ENCODE assay signal across 8 cellular contexts in genomic region chr16:67561501-67561823, GRCh38. TPM values are rescaled to one million over a fixed set of nuclear protein-coding genes. Genes with fewer than 3 reads are reported as not detected.
DNase-seq lines count a peak whose midpoint lies in the region; ATAC-seq, FAIRE-seq and TF ChIP-seq lines count a peak whose summit lies in the region.

No MANE protein-coding gene starts in this region.

- H3K4me1 Mint-ChIP-seq in progenitor cell of endocrine pancreas (ENCODE audit: low read depth): peaks cover 17% of the 10 kb centered on the region

- no peak for FAIRE-seq in GM12892 (lab: Jason Lieb, UNC)

- peak overlapping the region; percentile 74 for H3K4me2 ChIP-seq in DOHH2 (ENCODE audit: low read length)

- CTCF ChIA-PET in RWPE1 (lab: Yijun Ruan, JAX): interaction anchor here (0.9 to 2.6 kb wide), 6 partner anchors 14 to 255 kb away, joined by 3 to 15 read pairs (median 8); no protein-coding TSS in a partner anchor

- H3K27ac ChIP-seq in DOHH2 (ENCODE audit: low read depth, low read length) (peak overlapping the region; percentile 96), RWPE1 (peak overlapping the region; percentile 99), esophagus squamous epithelium (peak overlapping the region; percentile 100)

- no peaks in the 10 kb centered on the region for H3K9me3 Mint-ChIP-seq in progenitor cell of endocrine pancreas (ENCODE audit: low read depth)

- DNase-seq in RWPE1 (ENCODE audit: low spot score) (no peak), esophagus squamous epithelium (lab: John Stamatoyannopoulos, UW) (no peak), progenitor cell of endocrine pancreas (ENCODE audit: low spot score, unreplicated experiment) (no peak), GM13976 (ENCODE audit: low spot score) (no peak), GM12892 (ENCODE audit: insufficient read length) (no peak), SKM-1 treated with dmso at 0.1 percent for 144 hours (lab: John Stamatoyannopoulos, UW; ENCODE audit: unreplicated experiment) (no peak)

- no peaks in the 10 kb centered on the region for H3K36me3 Mint-ChIP-seq in progenitor cell of endocrine pancreas (ENCODE audit: insufficient read depth)

- no peak for ATAC-seq in HG02798 (IDR thresholded peaks at IDR 0.05; ENCODE audit: poor library complexity, unreplicated experiment)

- intact Hi-C loops in esophagus squamous epithelium (cut with DNase I): loop anchor here (10.0 kb wide), 1 partner anchor 103 kb away; the partner anchor contains the start of genes ACD, C16orf86, ENKD1 and PARD6A

- H3K27me3 ChIP-seq in DOHH2 (ENCODE audit: control insufficient read depth, low read length): no peaks in the 10 kb centered on the region
- no peaks in the 10 kb centered on the region for H3K27me3 ChIP-seq in esophagus squamous epithelium

- H3K4me3 ChIP-seq in DOHH2 (ENCODE audit: low read length): peak overlapping the region; percentile 83
- H3K4me3 ChIP-seq in esophagus squamous epithelium: peak overlapping the region; percentile 62 to 98 (median 91)

- peaks cover 51% of the 10 kb centered on the region for H3K36me3 ChIP-seq in DOHH2 (ENCODE audit: control insufficient read depth, low read length)
- no peaks in the 10 kb centered on the region for H3K36me3 ChIP-seq in esophagus squamous epithelium

- peaks cover 90% of the 10 kb centered on the region for H3K79me2 ChIP-seq in DOHH2 (ENCODE audit: control insufficient read depth, low read length)

- no peaks in the 10 kb centered on the region for H3K9me2 ChIP-seq in DOHH2 (replicated peaks; ENCODE audit: control insufficient read depth, low read length)

- peaks cover 18% of the 10 kb centered on the region for H3F3A ChIP-seq in DOHH2 (ENCODE audit: control insufficient read depth, insufficient read depth)

- no peaks in the 10 kb centered on the region for H4K20me1 ChIP-seq in DOHH2 (ENCODE audit: control insufficient read depth, insufficient read depth, low read depth, low read length)

- H3K27ac Mint-ChIP-seq in progenitor cell of endocrine pancreas: peak overlapping the region; percentile 95

- peak overlapping the region; percentile 83 for H3K4me3 Mint-ChIP-seq in progenitor cell of endocrine pancreas (ENCODE audit: low read depth)

- no peak for TF ChIP-seq CTCF in DOHH2 (IDR thresholded peaks at IDR 0.05; ENCODE audit: low read depth, low read length, poor library complexity, severe bottlenecking)
- no peak for TF ChIP-seq CTCF in RWPE1 (conservative IDR thresholded peaks at IDR 0.05; ENCODE audit: low read depth)
- TF ChIP-seq CTCF in esophagus squamous epithelium (IDR thresholded peaks at IDR 0.05): no peak
- TF ChIP-seq CTCF in progenitor cell of endocrine pancreas (IDR thresholded peaks at IDR 0.05; ENCODE audit: unreplicated experiment): no peak
- TF ChIP-seq CTCF in GM13976 (IDR thresholded peaks at IDR 0.05; ENCODE audit: borderline replicate concordance, control extremely low read depth, extremely low read depth, insufficient read depth, missing control alignments): no peak

- H3K4me1 ChIP-seq in DOHH2 (ENCODE audit: control insufficient read depth, low read length): peaks cover 69% of the 10 kb centered on the region
- peaks cover 16 to 60% (median 24%) of the 10 kb centered on the region in 3 donors for H3K4me1 ChIP-seq in esophagus squamous epithelium

- no peaks in the 10 kb centered on the region for H3K9me3 ChIP-seq in DOHH2 (ENCODE audit: control insufficient read depth, insufficient read depth, low read length)
- H3K9me3 ChIP-seq in esophagus squamous epithelium: no peaks in the 10 kb centered on the region

- in situ Hi-C loops in GM13976 (cut with MboI; ENCODE audit: low sequenced_read_pairs, unreplicated experiment): no loop called here

- 0 to 1% methylated on average over 7 to 8 of the region's 8 CpGs for WGBS in esophagus squamous epithelium, 2 donors

- no peaks in the 10 kb centered on the region for H3K27me3 Mint-ChIP-seq in progenitor cell of endocrine pancreas

- POLR2A ChIA-PET in RWPE1 (lab: Yijun Ruan, JAX; ENCODE audit: low non-redundant PET): interaction anchor here (0.6 to 1.6 kb wide), 2 partner anchors 31 to 40 kb away, joined by 5 to 7 read pairs; no protein-coding TSS in a partner anchor

- TF ChIP-seq POLR2A in esophagus squamous epithelium (IDR thresholded peaks at IDR 0.05) (no peak), GM12892 (IDR thresholded peaks at IDR 0.05; ENCODE audit: low read depth, low read length) (no peak)

RNA-seq across cellular contexts. Expression of gene CTCF, which starts 0.9 kb away (rescaled TPM):
- total RNA-seq in esophagus squamous epithelium: 10 to 100 TPM; 29.9 to 35.5 (median 33.5) TPM
- total RNA-seq in progenitor cell of endocrine pancreas: 67.8 and 69.8 TPM in 2 replicates
- 25.9 TPM for polyA plus RNA-seq in GM12892 (2012; ENCODE audit: missing spikeins)

RNA-seq across cellular contexts. Expression of gene RIPOR1, which starts 32.8 kb away (rescaled TPM):
- total RNA-seq in esophagus squamous epithelium (10 to 100 TPM in 3 of 4 donors, 1 to 10 TPM in 1; 6.6 to 24.0 (median 15.6) TPM), progenitor cell of endocrine pancreas (72.7 and 78.8 TPM in 2 replicates)
- polyA plus RNA-seq in GM12892 (2012; ENCODE audit: missing spikeins): 9.3 TPM
